ENCODE assay signal across 13 cellular contexts in genomic region chr9:33506626-33507370, GRCh38. TPM values are rescaled to one million over a fixed set of nuclear protein-coding genes. Genes with fewer than 3 reads are reported as not detected.
A peak's percentile ranks its signal among the peaks of the same experiment; 100 is the strongest.
DNase-seq lines count a peak whose midpoint lies in the region; ATAC-seq, FAIRE-seq and TF ChIP-seq lines count a peak whose summit lies in the region.
"Had no signal": no experiment of that assay in that cellular context is flagged by ENCODE, and none has a peak within 500 bp of the region (broad histone marks: within the 10 kb centered on the region; RNA-seq: fewer than 3 reads in every experiment).

No MANE protein-coding gene starts in this region.

- CTCF ChIA-PET in GM12878 (lab: Yijun Ruan, JAX): interaction anchor here (0.8 kb wide), 1 partner anchor 11 kb away, joined by 3 read pairs; no protein-coding TSS in a partner anchor

- peak overlapping the region; percentile 23 for H2AFZ ChIP-seq in GM12878 (ENCODE audit: control insufficient read depth, low read depth, low read length)

- H3K4me2 ChIP-seq in GM12878 (ENCODE audit: control insufficient read depth, insufficient read depth): 0 out of 2 replicates have a peak overlapping the region, but pooled peaks have one; percentile 17

- no peaks in the 10 kb centered on the region for H3K36me3 Mint-ChIP-seq in mesothelial cell of epicardium

- no peaks in the 10 kb centered on the region for H3K79me2 ChIP-seq in GM12878 (ENCODE audit: control insufficient read depth, insufficient read depth, low read length)

- no peaks in the 10 kb centered on the region for H3K9me3 ChIP-seq in GM12878 (replicated peaks; ENCODE audit: control insufficient read depth, insufficient read depth, low read length)
- H3K9me3 ChIP-seq: HAP-1, pancreas, vagina had no signal

- no peaks in the 10 kb centered on the region for H3K4me1 ChIP-seq in GM12878 (ENCODE audit: control insufficient read depth, insufficient read depth, low read length)
- H3K4me1 ChIP-seq: HAP-1, vagina had no signal

- in situ Hi-C loops in GM12878 (cut with MboI): no loop called here

- intact Hi-C loops in GM12878 (cut with micrococcal nuclease; ENCODE audit: unreplicated experiment): no loop called here

- H4K20me1 ChIP-seq in GM12878 (ENCODE audit: control insufficient read depth, insufficient read depth): no peaks in the 10 kb centered on the region

- 46% methylated on average over 7 of the region's 7 CpGs for WGBS in GM12878 (ENCODE audit: insufficient coverage, insufficient replicate concordance, low lambda C conversion rate, missing lambda C conversion rate)

- BruUV-seq in GM12878 (replicated peaks; lab: Mats Ljungman, UMichigan): no TSS peak

- no peaks in the 10 kb centered on the region for H3K9me3 Mint-ChIP-seq in mesothelial cell of epicardium

- peaks cover 18% of the 10 kb centered on the region for H3K4me1 Mint-ChIP-seq in mesothelial cell of epicardium

- SMC1A ChIA-PET in GM12878 (lab: Charles Lee; ENCODE audit: uncharacterized antibody, unreplicated experiment): no interaction called here

- no peaks in the 10 kb centered on the region; a peak in 1 of 4 replicates for H3K27me3 ChIP-seq in GM12878 (replicated peaks in 1 of 2; ENCODE audit: control insufficient read depth in 2 of 2, insufficient read depth in 2 of 2, low read length in 1 of 2)
- H3K27me3 ChIP-seq: pancreas, vagina had no signal

- peak; percentile 71 for DNase-seq in AG09319 (ENCODE audit: extremely low read depth, low read depth)
- peak; percentile 97 for DNase-seq in LHCN-M2 (ENCODE audit: low read depth)
- DNase-seq in GM12878 (ENCODE audit: low read depth, low spot score): no peak
- no peak for DNase-seq in mesothelial cell of epicardium (ENCODE audit: low spot score in 2 of 2, unreplicated experiment in 2 of 2)
- no peak for DNase-seq in activated CD8-positive, alpha-beta memory T cell treated with anti-CD3 and anti-CD28 coated beads, Interleukin-2, amount 50 U/mL, for 4 hours
- no peak for DNase-seq in 8988T
- no peak for DNase-seq in activated effector memory CD4-positive, alpha-beta T cell treated with anti-CD3 and anti-CD28 coated beads, Interleukin-2, amount 50 U/mL, for 16 hours
- DNase-seq in SK-N-DZ (ENCODE audit: low spot score): no peak
- DNase-seq: effector memory CD4-positive, alpha-beta T cell; NCI-H1930; pancreas had no signal

- H3K36me3 ChIP-seq in GM12878 (ENCODE audit: control insufficient read depth in 2 of 2, insufficient read depth in 2 of 2, low read length in 1 of 2): no peaks in the 10 kb centered on the region
- H3K36me3 ChIP-seq: HAP-1, pancreas, vagina had no signal

- H3K9ac ChIP-seq in GM12878 (ENCODE audit: control insufficient read depth, insufficient read depth, low read length): no peak overlapping the region

- ATAC-seq in GM12878: peak; percentile 38

- no peak overlapping the region for H3K4me3 Mint-ChIP-seq in mesothelial cell of epicardium

- no peak for TF ChIP-seq RAD21 in GM12878 (IDR thresholded peaks at IDR 0.05; ENCODE audit: insufficient read depth, low read depth, low read length)

- TF ChIP-seq CTCF in AG09319 (IDR thresholded peaks at IDR 0.05; ENCODE audit: low read depth, low read length): no peak
- no peak for TF ChIP-seq CTCF in GM12878 (IDR thresholded peaks at IDR 0.05 in 2 of 3, conservative IDR thresholded peaks at IDR 0.05 in 1 of 3; ENCODE audit: control insufficient read depth in 2 of 3, extremely low read depth in 1 of 3, insufficient read depth in 1 of 3, low read depth in 3 of 3, low read length in 3 of 3)
- TF ChIP-seq CTCF in mesothelial cell of epicardium (IDR thresholded peaks at IDR 0.05; ENCODE audit: unreplicated experiment): no peak

- no peak overlapping the region for H3K4me3 ChIP-seq in GM12878
- H3K4me3 ChIP-seq: HAP-1, pancreas, vagina had no signal

- TF ChIP-seq EP300 in GM12878 (IDR thresholded peaks at IDR 0.05; ENCODE audit: borderline replicate concordance in 1 of 2, control insufficient read depth in 1 of 2, low read depth in 2 of 2, low read length in 2 of 2): no peak

- POLR2A ChIA-PET in GM12878 (lab: Charles Lee): no interaction called here

- FAIRE-seq in GM12878 (lab: Jason Lieb, UNC): peak; percentile 59
- FAIRE-seq: pancreas had no signal

- no peak for TF ChIP-seq POLR2A in GM12878 (IDR thresholded peaks at IDR 0.05; ENCODE audit: low read depth, low read length)

- H3K27me3 Mint-ChIP-seq in mesothelial cell of epicardium (ENCODE audit: low read depth): no peaks in the 10 kb centered on the region

- RAD21 ChIA-PET in GM12878 (lab: Charles Lee; ENCODE audit: unreplicated experiment): no interaction called here

- H3K27ac Mint-ChIP-seq in mesothelial cell of epicardium: peak overlapping the region; percentile 87

- H3K27ac ChIP-seq in GM12878 (ENCODE audit: control insufficient read depth, insufficient read depth): no peak overlapping the region
- H3K27ac ChIP-seq: pancreas, vagina had no signal

TF ChIP-seq in GM12878, 131 proteins besides CTCF, POLR2A, EP300 and RAD21:
- TF ChIP-seq BHLHE40 (IDR thresholded peaks at IDR 0.05; ENCODE audit: borderline replicate concordance in 1 of 2, low read depth in 2 of 2, low read length in 1 of 2): peak; percentile 45 to 73; a peak in 2 of 4 replicates
- no peak for TF ChIP-seq MEF2A (IDR thresholded peaks at IDR 0.05; ENCODE audit: insufficient read depth, low read depth, low read length)

RNA-seq across cellular contexts. Expression of gene ANKRD18B, which starts 17.3 kb away (rescaled TPM):
- total RNA-seq in LHCN-M2 (2014; rRNA removed) (6.0 and 7.9 TPM in 2 replicates), GM12878 (2014; rRNA removed) (not detected in 2 replicates), GM12878 (2014; rRNA removed; fragmentation: Illumina TruSeq; extraction: Trizol) (not detected in 2 replicates), GM12878 (2021) (not detected in 2 replicates), mesothelial cell of epicardium (0.82 to 3.2 TPM (median 1.6 TPM) in 3 replicates)
- polyA plus RNA-seq in LHCN-M2 (2012): 1.7 TPM
- total RNA-seq in GM12878 (2013; cell fraction: nucleolus; rRNA removed): not detected in 2 replicates
- not detected for polyA plus RNA-seq in GM12878 (2011; ENCODE audit: low read depth)
- polyA plus RNA-seq in GM12878 (2011; rRNA removed) (not detected in 2 replicates), GM12878 (2014; fragmentation: Illumina TruSeq; extraction: Trizol) (not detected in 2 replicates), GM12878 (2014; fragmentation: Nextera tagmentation; extraction: Ambion mirVana) (not detected), GM12878 (2014; rRNA removed) (not detected in 2 replicates), GM12878 (2016; fragmentation: Nextera tagmentation; extraction: Ambion mirVana) (not detected)
- polyA plus RNA-seq in GM12878 (2011; cell fraction: cytosol; rRNA removed): not detected in 2 replicates
- not detected in 2 replicates for polyA plus RNA-seq in GM12878 (2011; cell fraction: nucleus; rRNA removed)
- not detected in 2 replicates for polyA plus RNA-seq in GM12878 (2012)
- polyA minus RNA-seq in GM12878 (2011; rRNA and poly(A)+ RNA removed): not detected in 2 replicates
- not detected in 2 replicates for polyA minus RNA-seq in GM12878 (2011; cell fraction: cytosol; rRNA and poly(A)+ RNA removed)
- not detected in 2 replicates for polyA minus RNA-seq in GM12878 (2011; cell fraction: nucleus; rRNA and poly(A)+ RNA removed)
- 5.9 and 8.1 TPM in 2 replicates for polyA plus RNA-seq in SK-N-DZ (2014; cell fraction: cytosol; rRNA removed)
- 3.0 and 8.7 TPM in 2 replicates for polyA plus RNA-seq in SK-N-DZ (2014; cell fraction: nucleus; rRNA removed)

RNA-seq across cellular contexts. Expression of gene NOL6, which starts 33.1 kb away (rescaled TPM):
- total RNA-seq in LHCN-M2 (2014; rRNA removed) (34.8 and 35.7 TPM in 2 replicates), GM12878 (2014; rRNA removed) (29.4 and 34.0 TPM in 2 replicates), GM12878 (2014; rRNA removed; fragmentation: Illumina TruSeq; extraction: Trizol) (18.8 and 20.7 TPM in 2 replicates), GM12878 (2021) (51.8 and 53.2 TPM in 2 replicates), mesothelial cell of epicardium (37.7 to 38.4 TPM (median 37.9 TPM) in 3 replicates)
- 28.1 TPM for polyA plus RNA-seq in LHCN-M2 (2012)
- 41.2 and 42.0 TPM in 2 replicates for total RNA-seq in GM12878 (2013; cell fraction: nucleolus; rRNA removed)
- polyA plus RNA-seq in GM12878 (2011; ENCODE audit: low read depth): 15.3 TPM
- polyA plus RNA-seq in GM12878 (2011; rRNA removed) (9.1 and 26.4 TPM in 2 replicates), GM12878 (2014; fragmentation: Illumina TruSeq; extraction: Trizol) (26.8 and 36.9 TPM in 2 replicates), GM12878 (2014; fragmentation: Nextera tagmentation; extraction: Ambion mirVana) (10 to 100 TPM in 1 of 2 experiments, 1 to 10 TPM in 1; 8.3 to 13.2 TPM), GM12878 (2014; rRNA removed) (32.2 and 40.1 TPM in 2 replicates), GM12878 (2016; fragmentation: Nextera tagmentation; extraction: Ambion mirVana) (10 to 100 TPM; 40.6 to 47.1 TPM)
- polyA plus RNA-seq in GM12878 (2011; cell fraction: cytosol; rRNA removed): 24.6 and 24.9 TPM in 2 replicates
- polyA plus RNA-seq in GM12878 (2011; cell fraction: nucleus; rRNA removed): 51.7 and 61.5 TPM in 2 replicates
- polyA plus RNA-seq in GM12878 (2012): 16.0 and 17.8 TPM in 2 replicates
- polyA minus RNA-seq in GM12878 (2011; rRNA and poly(A)+ RNA removed): 35.0 and 35.3 TPM in 2 replicates
- polyA minus RNA-seq in GM12878 (2011; cell fraction: cytosol; rRNA and poly(A)+ RNA removed): 13.2 and 16.1 TPM in 2 replicates
- 33.0 and 59.5 TPM in 2 replicates for polyA minus RNA-seq in GM12878 (2011; cell fraction: nucleus; rRNA and poly(A)+ RNA removed)
- polyA plus RNA-seq in SK-N-DZ (2014; cell fraction: cytosol; rRNA removed): 43.0 and 43.5 TPM in 2 replicates
- 85.6 and 85.8 TPM in 2 replicates for polyA plus RNA-seq in SK-N-DZ (2014; cell fraction: nucleus; rRNA removed)

RNA-seq across cellular contexts. Expression of gene AQP3, which starts 59.4 kb away (rescaled TPM):
- 16.4 and 40.1 TPM in 2 replicates for total RNA-seq in LHCN-M2 (2014; rRNA removed)
- 7.9 TPM for polyA plus RNA-seq in LHCN-M2 (2012)
- total RNA-seq in GM12878 (2013; cell fraction: nucleolus; rRNA removed): 0.47 and 0.92 TPM in 2 replicates
- total RNA-seq in GM12878 (2014; rRNA removed): 3.1 and 6.5 TPM in 2 replicates
- 2.0 and 3.0 TPM in 2 replicates for total RNA-seq in GM12878 (2014; rRNA removed; fragmentation: Illumina TruSeq; extraction: Trizol)
- 3.4 and 4.8 TPM in 2 replicates for total RNA-seq in GM12878 (2021)
- 2.6 TPM for polyA plus RNA-seq in GM12878 (2011; ENCODE audit: low read depth)
- 4.1 and 5.5 TPM in 2 replicates for polyA plus RNA-seq in GM12878 (2011; rRNA removed)
- 10.2 and 11.0 TPM in 2 replicates for polyA plus RNA-seq in GM12878 (2011; cell fraction: cytosol; rRNA removed)
- polyA plus RNA-seq in GM12878 (2011; cell fraction: nucleus; rRNA removed): 9.5 and 11.4 TPM in 2 replicates
- 1.8 and 4.9 TPM in 2 replicates for polyA plus RNA-seq in GM12878 (2012)
- polyA plus RNA-seq in GM12878 (2014; fragmentation: Illumina TruSeq; extraction: Trizol): 0.95 and 2.6 TPM in 2 replicates
- polyA plus RNA-seq in GM12878 (2014; fragmentation: Nextera tagmentation; extraction: Ambion mirVana): under 1 TPM; 0.60 to 0.71 TPM
- polyA plus RNA-seq in GM12878 (2014; rRNA removed): 4.2 and 6.9 TPM in 2 replicates
- polyA plus RNA-seq in GM12878 (2016; fragmentation: Nextera tagmentation; extraction: Ambion mirVana): 10 to 100 TPM; 11.2 to 11.8 TPM
- 3.9 and 6.0 TPM in 2 replicates for polyA minus RNA-seq in GM12878 (2011; rRNA and poly(A)+ RNA removed)
- 6.7 and 7.4 TPM in 2 replicates for polyA minus RNA-seq in GM12878 (2011; cell fraction: cytosol; rRNA and poly(A)+ RNA removed)
- 1.4 and 2.3 TPM in 2 replicates for polyA minus RNA-seq in GM12878 (2011; cell fraction: nucleus; rRNA and poly(A)+ RNA removed)
- total RNA-seq in mesothelial cell of epicardium: 0.93 to 1.5 TPM (median 1.3 TPM) in 3 replicates
- polyA plus RNA-seq in SK-N-DZ (2014; cell fraction: cytosol; rRNA removed): 0.51 and 2.2 TPM in 2 replicates
- 0.58 TPM in 1 of 2 replicates, not detected in the other for polyA plus RNA-seq in SK-N-DZ (2014; cell fraction: nucleus; rRNA removed)

Comparison
In these comparisons a context has a peak if more than half of its experiments do, and no peak if none do; other contexts are left out.
1. DNase-seq: peak in AG09319 (single experiment) and LHCN-M2 (single experiment); none in GM12878 (single experiment), mesothelial cell of epicardium (0 of 2), activated CD8-positive, alpha-beta memory T cell treated with anti-CD3 and anti-CD28 coated beads, Interleukin-2, amount 50 U/mL, for 4 hours (single experiment), 8988T (single experiment), activated effector memory CD4-positive, alpha-beta T cell treated with anti-CD3 and anti-CD28 coated beads, Interleukin-2, amount 50 U/mL, for 16 hours (single experiment) and SK-N-DZ (single experiment).